Comparison of ENCODE assay signal across 9 cellular contexts in the genomic region with DNA sequence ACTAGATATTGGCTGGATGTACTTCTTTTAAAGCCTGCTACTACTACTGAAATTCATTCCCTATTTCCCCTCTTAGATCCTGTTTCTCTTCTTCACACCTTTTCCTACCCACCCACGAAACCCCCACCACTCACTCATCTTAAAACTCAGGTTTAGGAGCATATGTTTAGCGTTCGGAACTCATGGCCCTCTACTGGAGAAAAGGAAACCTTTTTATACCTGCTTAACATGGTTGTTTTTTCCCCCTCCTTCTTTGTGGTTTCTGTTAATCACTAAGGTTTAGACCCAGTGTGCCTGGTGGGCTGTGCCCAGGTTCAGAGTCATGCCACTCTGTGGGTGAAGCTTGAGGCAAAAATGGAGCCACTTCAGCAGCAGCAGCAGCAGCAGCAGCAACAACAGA. TPM values are rescaled to one million over a fixed set of nuclear protein-coding genes. Genes with fewer than 3 reads are reported as not detected.
A peak's percentile ranks its signal among the peaks of the same experiment; 100 is the strongest.
DNase-seq lines count a peak whose midpoint lies in the region; ATAC-seq and TF ChIP-seq lines count a peak whose summit lies in the region.
"Had no signal": no experiment of that assay in that cellular context is flagged by ENCODE, and none has a peak within 500 bp of the region (broad histone marks: within the 10 kb centered on the region; RNA-seq: fewer than 3 reads in every experiment).

No MANE protein-coding gene starts in this region.

- H3K27me3 ChIP-seq in GM23338 (ENCODE audit: insufficient read depth), result no peaks in the 10 kb centered on the region

- peaks cover 93% of the 10 kb centered on the region for H3K79me2 ChIP-seq in GM23338 (replicated peaks; ENCODE audit: insufficient read depth)

- H3K4me1 ChIP-seq in GM23338 (ENCODE audit: insufficient read depth), result peaks cover 46% of the 10 kb centered on the region

- H3K4me3 Mint-ChIP-seq in GM23338 (peak overlapping the region; percentile 97), T-helper 17 cell (peak overlapping the region; percentile 75)

- peaks cover 41% of the 10 kb centered on the region for H4K20me1 ChIP-seq in GM23338 (replicated peaks; ENCODE audit: insufficient read depth)

- H3K36me3 Mint-ChIP-seq in GM23338 (ENCODE audit: low read depth), result peaks cover 50% of the 10 kb centered on the region
- peaks cover under 1% of the 10 kb centered on the region for H3K36me3 Mint-ChIP-seq in T-helper 17 cell (ENCODE audit: low read depth)

- peak overlapping the region; percentile 36; the same call in 1 of the 2 replicates for H3K27ac ChIP-seq in GM23338 (ENCODE audit: low read depth)
- H3K27ac ChIP-seq in RWPE1, result no peak overlapping the region

- H3F3A ChIP-seq in GM23338 (replicated peaks; ENCODE audit: low read depth), result peaks cover 26% of the 10 kb centered on the region; the same call in 1 of the 2 replicates

- no peaks in the 10 kb centered on the region for H3K9me3 Mint-ChIP-seq in GM23338

- no peaks in the 10 kb centered on the region for H3K9me3 ChIP-seq in T-helper 17 cell (ENCODE audit: control insufficient read depth, low read length, poor library complexity, severe bottlenecking)

- peak overlapping the region; percentile 99 for H3K4me3 ChIP-seq in GM23338

- H3K9me2 ChIP-seq in GM23338 (ENCODE audit: insufficient read depth), result no peaks in the 10 kb centered on the region

- H3K27ac Mint-ChIP-seq in GM23338 (peak overlapping the region; percentile 74), T-helper 17 cell (peak overlapping the region; percentile 54)

- ATAC-seq in GM23338 (no peak), T-helper 17 cell (peak; percentile 22), HG02642 (IDR thresholded peaks at IDR 0.05; ENCODE audit: poor library complexity, unreplicated experiment) (no peak)

- H3K27me3 Mint-ChIP-seq in GM23338 (ENCODE audit: insufficient read depth, low read depth, poor library complexity) (peaks cover 6% of the 10 kb centered on the region), T-helper 17 cell (no peaks in the 10 kb centered on the region)

- peaks cover 40% of the 10 kb centered on the region for H3K36me3 ChIP-seq in GM23338 (ENCODE audit: insufficient read depth)

- CTCF ChIA-PET in RWPE1 (lab: Yijun Ruan, JAX), result interaction anchor here (1.2 kb wide), 1 partner anchor 102 kb away, joined by 5 read pairs; no protein-coding TSS in a partner anchor

- POLR2A ChIA-PET in RWPE1 (lab: Yijun Ruan, JAX; ENCODE audit: low non-redundant PET), result no interaction called here

- peak; percentile 33 to 54 for TF ChIP-seq CTCF in GM23338 (conservative IDR thresholded peaks at IDR 0.05; ENCODE audit: low read depth in 2 of 2)
- no peak for TF ChIP-seq CTCF in RWPE1 (conservative IDR thresholded peaks at IDR 0.05; ENCODE audit: low read depth)

- H3K4me1 Mint-ChIP-seq in GM23338, result peaks cover 45% of the 10 kb centered on the region
- peaks cover 49% of the 10 kb centered on the region for H3K4me1 Mint-ChIP-seq in T-helper 17 cell

- H3K4me2 ChIP-seq in GM23338, result peak overlapping the region; percentile 86

- DNase-seq in GM23338 (ENCODE audit: low spot score), result peak; percentile 42
- DNase-seq in T-helper 17 cell, result peak in 1 of 3 donors; percentile 11
- peak; percentile 35 for DNase-seq in central memory CD4-positive, alpha-beta T cell
- DNase-seq in stimulated activated CD4-positive, alpha-beta T cell treated with anti-CD3 and anti-CD28 coated beads, Interleukin-4, amount 100 ng/mL, for 24 hours, result peak; percentile 39
- no peak for DNase-seq in iPS-NIHi7 (ENCODE audit: extremely low spot score)
- DNase-seq in NCI-H1417 treated with DMSO at 0.1 percent for 48 hours (lab: John Stamatoyannopoulos, UW), result no peak
- DNase-seq in RWPE1 (ENCODE audit: low spot score), result no peak
- DNase-seq: NCI-H187 had no signal

- no peak overlapping the region for H2AFZ ChIP-seq in GM23338

TF ChIP-seq in GM23338, 12 proteins besides CTCF, POLR2A, EP300 and RAD21 (continues in another document):
- TF ChIP-seq POLR2AphosphoS5 (IDR thresholded peaks at IDR 0.05; ENCODE audit: low read depth), result no peak
- no peak for TF ChIP-seq ZNF114 (CRISPR knock-in tag; IDR thresholded peaks at IDR 0.05)
- no peak for TF ChIP-seq ZNF462 (CRISPR knock-in tag; IDR thresholded peaks at IDR 0.05)
- TF ChIP-seq JUNB (IDR thresholded peaks at IDR 0.05; ENCODE audit: unreplicated experiment), result no peak
- TF ChIP-seq ETS1 (IDR thresholded peaks at IDR 0.05), result no peak
- no peak for TF ChIP-seq EZH2 (IDR thresholded peaks at IDR 0.05; ENCODE audit: low read depth, unreplicated experiment)
- no peak for TF ChIP-seq CREB1 (CRISPR knock-in tag; IDR thresholded peaks at IDR 0.05; ENCODE audit: low read depth)
- TF ChIP-seq ZNF331 (CRISPR knock-in tag; IDR thresholded peaks at IDR 0.05; ENCODE audit: low read depth), result no peak
- no peak for TF ChIP-seq STAT1 (IDR thresholded peaks at IDR 0.05; ENCODE audit: unreplicated experiment)

RNA-seq across cellular contexts. Expression of gene ARID3B, which starts 2.6 kb away (rescaled TPM):
- 114 and 147 TPM in 2 replicates for total RNA-seq in GM23338 (2014; rRNA removed; shearing (Covaris generic))
- polyA plus RNA-seq in GM23338 (2016; fragmentation: Nextera tagmentation; extraction: Ambion mirVana), result 65.5 and 72.8 TPM in 2 replicates
- total RNA-seq in T-helper 17 cell, result 10 to 100 TPM; 37.4 to 42.6 TPM

Comparison
In these comparisons a context has a peak if more than half of its experiments do, and no peak if none do; other contexts are left out.
1. DNase-seq: peak in GM23338 (single experiment), central memory CD4-positive, alpha-beta T cell (single experiment) and stimulated activated CD4-positive, alpha-beta T cell treated with anti-CD3 and anti-CD28 coated beads, Interleukin-4, amount 100 ng/mL, for 24 hours (single experiment); none in iPS-NIHi7 (single experiment), NCI-H1417 treated with DMSO at 0.1 percent for 48 hours (single experiment) and RWPE1 (single experiment).